Comparison of ENCODE assay signal across 1 cellular context in the genomic region with DNA sequence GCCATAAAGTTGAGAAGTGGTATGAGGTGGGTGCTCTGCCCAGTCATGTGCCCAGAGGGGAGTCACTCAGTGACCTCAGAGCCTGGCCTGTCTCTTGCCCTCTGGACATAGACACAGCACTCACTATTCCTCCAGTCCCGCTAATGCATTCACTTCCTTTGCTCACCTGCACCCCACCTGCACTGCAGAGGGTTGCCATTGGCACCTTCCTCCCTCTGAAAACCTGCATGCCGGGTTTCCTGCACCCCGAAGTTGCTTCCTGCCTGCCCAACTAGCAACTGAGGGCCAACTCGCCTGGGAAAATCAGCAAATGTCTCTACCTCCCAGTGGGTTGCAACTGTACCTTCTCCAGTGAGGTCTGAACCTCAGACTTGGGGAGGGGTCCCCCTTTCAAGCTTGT.
TF ChIP-seq lines count a peak whose summit lies in the region.

No MANE protein-coding gene starts in this region.

TF ChIP-seq in H1, 55 proteins besides CTCF, POLR2A, EP300 and RAD21 (continued from another document):
- TF ChIP-seq, protein P1, sequence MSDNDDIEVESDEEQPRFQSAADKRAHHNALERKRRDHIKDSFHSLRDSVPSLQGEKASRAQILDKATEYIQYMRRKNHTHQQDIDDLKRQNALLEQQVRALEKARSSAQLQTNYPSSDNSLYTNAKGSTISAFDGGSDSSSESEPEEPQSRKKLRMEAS (IDR thresholded peaks at IDR 0.05): no peak
- TF ChIP-seq, protein P2, sequence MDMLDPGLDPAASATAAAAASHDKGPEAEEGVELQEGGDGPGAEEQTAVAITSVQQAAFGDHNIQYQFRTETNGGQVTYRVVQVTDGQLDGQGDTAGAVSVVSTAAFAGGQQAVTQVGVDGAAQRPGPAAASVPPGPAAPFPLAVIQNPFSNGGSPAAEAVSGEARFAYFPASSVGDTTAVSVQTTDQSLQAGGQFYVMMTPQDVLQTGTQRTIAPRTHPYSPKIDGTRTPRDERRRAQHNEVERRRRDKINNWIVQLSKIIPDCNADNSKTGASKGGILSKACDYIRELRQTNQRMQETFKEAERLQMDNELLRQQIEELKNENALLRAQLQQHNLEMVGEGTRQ (IDR thresholded peaks at IDR 0.05; ENCODE audit: low read length): no peak
- TF ChIP-seq EZH2 (IDR thresholded peaks at IDR 0.05; ENCODE audit: low read depth, low read length, severe bottlenecking): no peak
- TF ChIP-seq TEAD4 (IDR thresholded peaks at IDR 0.05; ENCODE audit: low read depth, low read length): no peak
- no peak for TF ChIP-seq CTBP2 (IDR thresholded peaks at IDR 0.05; ENCODE audit: borderline replicate concordance, insufficient read depth, insufficient read length, low read length)
- TF ChIP-seq GTF2F1 (IDR thresholded peaks at IDR 0.05; ENCODE audit: borderline replicate concordance, low read depth, low read length): no peak
- no peak for TF ChIP-seq SRF (IDR thresholded peaks at IDR 0.05; ENCODE audit: low read depth, low read length)
- TF ChIP-seq, protein P3, sequence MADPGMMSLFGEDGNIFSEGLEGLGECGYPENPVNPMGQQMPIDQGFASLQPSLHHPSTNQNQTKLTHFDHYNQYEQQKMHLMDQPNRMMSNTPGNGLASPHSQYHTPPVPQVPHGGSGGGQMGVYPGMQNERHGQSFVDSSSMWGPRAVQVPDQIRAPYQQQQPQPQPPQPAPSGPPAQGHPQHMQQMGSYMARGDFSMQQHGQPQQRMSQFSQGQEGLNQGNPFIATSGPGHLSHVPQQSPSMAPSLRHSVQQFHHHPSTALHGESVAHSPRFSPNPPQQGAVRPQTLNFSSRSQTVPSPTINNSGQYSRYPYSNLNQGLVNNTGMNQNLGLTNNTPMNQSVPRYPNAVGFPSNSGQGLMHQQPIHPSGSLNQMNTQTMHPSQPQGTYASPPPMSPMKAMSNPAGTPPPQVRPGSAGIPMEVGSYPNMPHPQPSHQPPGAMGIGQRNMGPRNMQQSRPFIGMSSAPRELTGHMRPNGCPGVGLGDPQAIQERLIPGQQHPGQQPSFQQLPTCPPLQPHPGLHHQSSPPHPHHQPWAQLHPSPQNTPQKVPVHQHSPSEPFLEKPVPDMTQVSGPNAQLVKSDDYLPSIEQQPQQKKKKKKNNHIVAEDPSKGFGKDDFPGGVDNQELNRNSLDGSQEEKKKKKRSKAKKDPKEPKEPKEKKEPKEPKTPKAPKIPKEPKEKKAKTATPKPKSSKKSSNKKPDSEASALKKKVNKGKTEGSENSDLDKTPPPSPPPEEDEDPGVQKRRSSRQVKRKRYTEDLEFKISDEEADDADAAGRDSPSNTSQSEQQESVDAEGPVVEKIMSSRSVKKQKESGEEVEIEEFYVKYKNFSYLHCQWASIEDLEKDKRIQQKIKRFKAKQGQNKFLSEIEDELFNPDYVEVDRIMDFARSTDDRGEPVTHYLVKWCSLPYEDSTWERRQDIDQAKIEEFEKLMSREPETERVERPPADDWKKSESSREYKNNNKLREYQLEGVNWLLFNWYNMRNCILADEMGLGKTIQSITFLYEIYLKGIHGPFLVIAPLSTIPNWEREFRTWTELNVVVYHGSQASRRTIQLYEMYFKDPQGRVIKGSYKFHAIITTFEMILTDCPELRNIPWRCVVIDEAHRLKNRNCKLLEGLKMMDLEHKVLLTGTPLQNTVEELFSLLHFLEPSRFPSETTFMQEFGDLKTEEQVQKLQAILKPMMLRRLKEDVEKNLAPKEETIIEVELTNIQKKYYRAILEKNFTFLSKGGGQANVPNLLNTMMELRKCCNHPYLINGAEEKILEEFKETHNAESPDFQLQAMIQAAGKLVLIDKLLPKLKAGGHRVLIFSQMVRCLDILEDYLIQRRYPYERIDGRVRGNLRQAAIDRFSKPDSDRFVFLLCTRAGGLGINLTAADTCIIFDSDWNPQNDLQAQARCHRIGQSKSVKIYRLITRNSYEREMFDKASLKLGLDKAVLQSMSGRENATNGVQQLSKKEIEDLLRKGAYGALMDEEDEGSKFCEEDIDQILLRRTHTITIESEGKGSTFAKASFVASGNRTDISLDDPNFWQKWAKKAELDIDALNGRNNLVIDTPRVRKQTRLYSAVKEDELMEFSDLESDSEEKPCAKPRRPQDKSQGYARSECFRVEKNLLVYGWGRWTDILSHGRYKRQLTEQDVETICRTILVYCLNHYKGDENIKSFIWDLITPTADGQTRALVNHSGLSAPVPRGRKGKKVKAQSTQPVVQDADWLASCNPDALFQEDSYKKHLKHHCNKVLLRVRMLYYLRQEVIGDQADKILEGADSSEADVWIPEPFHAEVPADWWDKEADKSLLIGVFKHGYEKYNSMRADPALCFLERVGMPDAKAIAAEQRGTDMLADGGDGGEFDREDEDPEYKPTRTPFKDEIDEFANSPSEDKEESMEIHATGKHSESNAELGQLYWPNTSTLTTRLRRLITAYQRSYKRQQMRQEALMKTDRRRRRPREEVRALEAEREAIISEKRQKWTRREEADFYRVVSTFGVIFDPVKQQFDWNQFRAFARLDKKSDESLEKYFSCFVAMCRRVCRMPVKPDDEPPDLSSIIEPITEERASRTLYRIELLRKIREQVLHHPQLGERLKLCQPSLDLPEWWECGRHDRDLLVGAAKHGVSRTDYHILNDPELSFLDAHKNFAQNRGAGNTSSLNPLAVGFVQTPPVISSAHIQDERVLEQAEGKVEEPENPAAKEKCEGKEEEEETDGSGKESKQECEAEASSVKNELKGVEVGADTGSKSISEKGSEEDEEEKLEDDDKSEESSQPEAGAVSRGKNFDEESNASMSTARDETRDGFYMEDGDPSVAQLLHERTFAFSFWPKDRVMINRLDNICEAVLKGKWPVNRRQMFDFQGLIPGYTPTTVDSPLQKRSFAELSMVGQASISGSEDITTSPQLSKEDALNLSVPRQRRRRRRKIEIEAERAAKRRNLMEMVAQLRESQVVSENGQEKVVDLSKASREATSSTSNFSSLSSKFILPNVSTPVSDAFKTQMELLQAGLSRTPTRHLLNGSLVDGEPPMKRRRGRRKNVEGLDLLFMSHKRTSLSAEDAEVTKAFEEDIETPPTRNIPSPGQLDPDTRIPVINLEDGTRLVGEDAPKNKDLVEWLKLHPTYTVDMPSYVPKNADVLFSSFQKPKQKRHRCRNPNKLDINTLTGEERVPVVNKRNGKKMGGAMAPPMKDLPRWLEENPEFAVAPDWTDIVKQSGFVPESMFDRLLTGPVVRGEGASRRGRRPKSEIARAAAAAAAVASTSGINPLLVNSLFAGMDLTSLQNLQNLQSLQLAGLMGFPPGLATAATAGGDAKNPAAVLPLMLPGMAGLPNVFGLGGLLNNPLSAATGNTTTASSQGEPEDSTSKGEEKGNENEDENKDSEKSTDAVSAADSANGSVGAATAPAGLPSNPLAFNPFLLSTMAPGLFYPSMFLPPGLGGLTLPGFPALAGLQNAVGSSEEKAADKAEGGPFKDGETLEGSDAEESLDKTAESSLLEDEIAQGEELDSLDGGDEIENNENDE (IDR thresholded peaks at IDR 0.05; ENCODE audit: insufficient replicate concordance, low read length): no peak
- TF ChIP-seq TCF12 (IDR thresholded peaks at IDR 0.05; ENCODE audit: low read depth, low read length): no peak
